24 cellular contexts compared by ENCODE assay signal in the genomic region with DNA sequence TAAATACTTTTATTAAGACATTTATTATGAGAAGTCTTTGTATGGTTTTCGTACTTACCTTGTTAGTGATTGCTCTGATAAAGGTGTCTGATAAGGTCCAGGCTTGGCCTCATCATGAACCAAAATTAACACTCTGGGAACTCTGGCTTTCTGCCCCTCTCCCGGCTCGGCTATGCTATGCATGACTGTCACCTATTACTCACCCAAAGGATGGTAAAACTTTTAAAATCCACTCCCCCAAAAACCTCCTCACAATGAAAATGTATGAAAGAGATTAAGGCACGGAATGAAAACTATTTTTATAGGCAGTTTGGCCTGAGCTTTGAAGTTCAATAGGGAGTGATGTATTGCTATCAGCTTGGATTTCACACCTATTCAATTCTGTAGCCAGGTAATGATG.
"Had no signal": no experiment of that assay in that cellular context is flagged by ENCODE, and none has a peak within 500 bp of the region (broad histone marks: within the 10 kb centered on the region; RNA-seq: fewer than 3 reads in every experiment).

No MANE protein-coding gene starts in this region.

- H3K27ac Mint-ChIP-seq: naive thymus-derived CD8-positive, alpha-beta T cell; nephron; stimulated activated effector memory CD8-positive, alpha-beta T cell treated with anti-CD3 and anti-CD28 coated beads, Interleukin-12 subunit alpha, Interleukin-12 subunit beta, amount 100 ng/mL, for 72 hours; stimulated activated naive CD8-positive, alpha-beta T cell treated with anti-CD3 and anti-CD28 coated beads, Interleukin-15, Interleukin-2, amounts not matched to agents 100 ng/mL and 50 ng/mL, for 24 hours had no signal

- H3K9me3 Mint-ChIP-seq: nephron, neural crest cell had no signal

- H3K4me3 Mint-ChIP-seq: naive thymus-derived CD8-positive, alpha-beta T cell; nephron; neural crest cell; stimulated activated effector memory CD8-positive, alpha-beta T cell treated with anti-CD3 and anti-CD28 coated beads, Interleukin-12 subunit alpha, Interleukin-12 subunit beta, amount 100 ng/mL, for 72 hours; stimulated activated naive CD8-positive, alpha-beta T cell treated with anti-CD3 and anti-CD28 coated beads, Interleukin-15, Interleukin-2, amounts not matched to agents 100 ng/mL and 50 ng/mL, for 24 hours had no signal

- H3K9ac ChIP-seq: parathyroid adenoma had no signal

- H3K79me2 ChIP-seq: hepatocyte, parathyroid adenoma had no signal

- H3K9me3 ChIP-seq: psoas muscle, right atrium auricular region, right lobe of liver, suprapubic skin, thoracic aorta, upper lobe of right lung had no signal

- H3K27me3 ChIP-seq: hepatocyte, right atrium auricular region, right lobe of liver, suprapubic skin, upper lobe of right lung had no signal

- H3K4me3 ChIP-seq: heart right ventricle, hepatocyte, left ventricle myocardium inferior, lung, psoas muscle, right atrium auricular region, right lobe of liver, suprapubic skin, thoracic aorta, tibial artery, upper lobe of right lung had no signal

- H3K36me3 ChIP-seq: heart right ventricle, left ventricle myocardium inferior, right atrium auricular region, right lobe of liver, suprapubic skin, thoracic aorta, tibial artery, upper lobe of right lung had no signal

- DNase-seq: heart right ventricle; islet precursor cell; left ventricle myocardium inferior; naive thymus-derived CD8-positive, alpha-beta T cell; nucleus accumbens; psoas muscle; right lobe of liver; stimulated activated CD4-positive, alpha-beta T cell treated with anti-CD3 and anti-CD28 coated beads, Interleukin-12 subunit alpha, Interleukin-12 subunit beta, amount 100 ng/mL, for 4 hours; stimulated activated CD4-positive, alpha-beta T cell treated with anti-CD3 and anti-CD28 coated beads, Interleukin-15, amount 100 ng/mL, for 24 hours; stimulated activated CD4-positive, alpha-beta T cell treated with anti-CD3 and anti-CD28 coated beads, Interleukin-4, amount 100 ng/mL, for 24 hours; stimulated activated naive CD4-positive, alpha-beta T cell; tibial artery; trophoblast cell; upper lobe of right lung had no signal

- H3K4me1 ChIP-seq: heart right ventricle, left ventricle myocardium inferior, parathyroid adenoma, psoas muscle, right atrium auricular region, suprapubic skin, tibial artery, upper lobe of right lung had no signal

- H3K4me1 Mint-ChIP-seq: naive thymus-derived CD8-positive, alpha-beta T cell; neural crest cell; stimulated activated effector memory CD8-positive, alpha-beta T cell treated with anti-CD3 and anti-CD28 coated beads, Interleukin-12 subunit alpha, Interleukin-12 subunit beta, amount 100 ng/mL, for 72 hours had no signal

- H3K27ac ChIP-seq: heart right ventricle, hepatocyte, left ventricle myocardium inferior, parathyroid adenoma, psoas muscle, right atrium auricular region, right lobe of liver, suprapubic skin, thoracic aorta, tibial artery, upper lobe of right lung had no signal

- H3K4me2 ChIP-seq: hepatocyte had no signal

- ATAC-seq: heart right ventricle; naive thymus-derived CD8-positive, alpha-beta T cell; psoas muscle; right lobe of liver; stimulated activated effector memory CD8-positive, alpha-beta T cell treated with anti-CD3 and anti-CD28 coated beads, Interleukin-12 subunit alpha, Interleukin-12 subunit beta, amount 100 ng/mL, for 72 hours; upper lobe of right lung had no signal

- H2AFZ ChIP-seq: hepatocyte, parathyroid adenoma had no signal

- H3K36me3 Mint-ChIP-seq: naive thymus-derived CD8-positive, alpha-beta T cell; stimulated activated effector memory CD8-positive, alpha-beta T cell treated with anti-CD3 and anti-CD28 coated beads, Interleukin-12 subunit alpha, Interleukin-12 subunit beta, amount 100 ng/mL, for 72 hours had no signal

- H3K27me3 Mint-ChIP-seq: stimulated activated naive CD8-positive, alpha-beta T cell treated with anti-CD3 and anti-CD28 coated beads, Interleukin-15, Interleukin-2, amounts not matched to agents 100 ng/mL and 50 ng/mL, for 24 hours had no signal
